Comparison of ENCODE assay signal across 13 cellular contexts in the genomic region with DNA sequence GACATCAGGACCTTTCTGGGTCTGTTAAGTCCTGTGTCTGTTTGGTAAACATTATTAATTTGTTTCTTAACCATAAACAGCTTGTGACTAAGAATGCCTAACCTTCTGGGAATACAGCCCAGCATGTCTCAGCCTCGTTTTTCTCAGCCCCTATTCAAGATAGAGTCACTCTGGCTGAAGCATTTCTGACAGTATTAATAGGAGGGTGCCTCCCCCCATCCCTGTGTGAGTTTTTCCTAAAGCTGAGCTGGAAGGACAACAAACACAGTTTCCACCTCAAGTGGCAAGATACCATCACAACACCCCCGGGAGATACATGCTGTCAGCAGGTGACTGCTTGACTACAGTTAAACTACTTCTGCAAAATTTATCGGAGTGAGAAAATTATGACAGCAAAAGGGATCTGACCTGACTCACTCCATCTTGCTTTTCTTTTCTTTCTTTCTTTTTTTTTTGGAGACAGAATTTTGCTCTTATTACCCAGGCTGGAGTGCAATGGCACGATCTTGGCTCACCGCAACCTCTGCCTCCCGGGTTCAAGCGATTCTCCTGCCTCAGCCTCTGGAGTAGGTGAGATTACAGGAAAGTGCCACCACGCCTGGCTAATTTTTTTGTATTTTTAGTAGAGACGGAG. TPM values are rescaled to one million over a fixed set of nuclear protein-coding genes. Genes with fewer than 3 reads are reported as not detected.
A peak's percentile ranks its signal among the peaks of the same experiment; 100 is the strongest.
DNase-seq lines count a peak whose midpoint lies in the region; ATAC-seq and TF ChIP-seq lines count a peak whose summit lies in the region.
"Had no signal": no experiment of that assay in that cellular context is flagged by ENCODE, and none has a peak within 500 bp of the region (broad histone marks: within the 10 kb centered on the region; RNA-seq: fewer than 3 reads in every experiment).

No MANE protein-coding gene starts in this region.

- no peak overlapping the region for H3K56ac ChIP-seq in IMR-90 (ENCODE audit: extremely low read depth, insufficient read depth, low read length)

- H3K4me1 Mint-ChIP-seq in CD4-positive, alpha-beta T cell (ENCODE audit: low read depth) = no peaks in the 10 kb centered on the region

- ATAC-seq in IMR-90 (ENCODE audit: low read depth) = peak; percentile 75
- no peak for ATAC-seq in CD4-positive, alpha-beta T cell (ENCODE audit: poor library complexity)

- no peak overlapping the region for H3K27ac ChIP-seq in IMR-90 (ENCODE audit: insufficient read depth, low read length)
- H3K27ac ChIP-seq in spleen = no peak overlapping the region
- no peak overlapping the region for H3K27ac ChIP-seq in ovary
- no peak overlapping the region for H3K27ac ChIP-seq in CD4-positive, alpha-beta T cell (ENCODE audit: low read depth, low read length)
- H3K27ac ChIP-seq: PC-9, SK-N-MC had no signal

- H3K27me3 Mint-ChIP-seq in CD4-positive, alpha-beta T cell = peaks cover 4% of the 10 kb centered on the region

- H2BK15ac ChIP-seq in IMR-90 (ENCODE audit: low read depth, low read length) = no peak overlapping the region; the same call in 1 of the 3 replicates

- no peaks in the 10 kb centered on the region for H3K79me1 ChIP-seq in IMR-90 (ENCODE audit: low read depth in 1 of 2, low read length in 2 of 2)

- peak; percentile 49 for DNase-seq in IMR-90
- peak; percentile 67 for DNase-seq in astrocyte of the hippocampus (ENCODE audit: low read depth, low spot score)
- peak; percentile 54 for DNase-seq in fibroblast of villous mesenchyme (ENCODE audit: low read depth)
- peak; percentile 9 for DNase-seq in spleen
- DNase-seq in ovary = no peak
- DNase-seq in activated naive CD4-positive, alpha-beta T cell treated with Interleukin-2 at 50 U/mL for 16 hours = no peak
- DNase-seq in CD4-positive, alpha-beta T cell = no peak
- DNase-seq: MV-4-11; NCI-H345; NCI-H69; NK-92 treated with Interleukin-12 subunit alpha and Interleukin-12 subunit beta, amount 100 ng/mL, for 24 hours; PC-9 had no signal

- no peak overlapping the region for H2AK9ac ChIP-seq in IMR-90 (replicated peaks; ENCODE audit: low read depth, low read length, poor library complexity)

- H3K9me3 Mint-ChIP-seq in CD4-positive, alpha-beta T cell = no peaks in the 10 kb centered on the region

- H3K36me3 Mint-ChIP-seq in CD4-positive, alpha-beta T cell (ENCODE audit: low read depth) = no peaks in the 10 kb centered on the region

- 83% methylated on average over 2 of the region's 9 CpGs; no CpG with 5 or more reads in 1 of the 2 experiments for WGBS in IMR-90 (ENCODE audit: extremely low coverage in 2 of 2, insufficient read length in 1 of 2), 2 experiments
- 80 to 90% (median 89%) methylated on average over 9 of the region's 9 CpGs for WGBS in spleen, 5 donors
- 62 to 67% (median 63%) methylated on average over 9 of the region's 9 CpGs for WGBS in ovary, 3 donors

- H3K27me3 ChIP-seq in IMR-90 (ENCODE audit: control insufficient read depth, insufficient read depth, low read length) = 0 out of 2 replicates have a peak, but pooled peaks cover 2% of the 10 kb centered on the region
- H3K27me3 ChIP-seq in spleen (replicated peaks in 1 of 7) = no peaks in the 10 kb centered on the region
- no peaks in the 10 kb centered on the region for H3K27me3 ChIP-seq in ovary
- H3K27me3 ChIP-seq in CD4-positive, alpha-beta T cell (ENCODE audit: control insufficient read depth, insufficient read depth, low read length) = no peaks in the 10 kb centered on the region

- H2AFZ ChIP-seq in IMR-90 (replicated peaks; ENCODE audit: low read length, poor library complexity) = no peak overlapping the region
- H2AFZ ChIP-seq: PC-9 had no signal

- no peak for TF ChIP-seq EP300 in ovary (IDR thresholded peaks at IDR 0.05)

- no peak overlapping the region for H2BK5ac ChIP-seq in IMR-90 (ENCODE audit: low read depth, low read length, poor library complexity, severe bottlenecking)

- no peak overlapping the region for H3K18ac ChIP-seq in IMR-90 (ENCODE audit: low read depth, low read length)

- no peak overlapping the region; the same call in 1 of the 2 replicates for H2BK20ac ChIP-seq in IMR-90 (ENCODE audit: low read depth, low read length)

- H3K9me3 ChIP-seq in IMR-90 (ENCODE audit: control insufficient read depth, insufficient read depth, low read length) (peaks cover 5% of the 10 kb centered on the region; the same call in 1 of the 2 replicates), spleen (peaks cover 0 to 14% (median 5%) of the 10 kb centered on the region in 8 donors), ovary (no peaks in the 10 kb centered on the region)
- no peaks in the 10 kb centered on the region for H3K9me3 ChIP-seq in CD4-positive, alpha-beta T cell (ENCODE audit: control insufficient read depth, low read length)

- TF ChIP-seq CTCF in IMR-90 (conservative IDR thresholded peaks at IDR 0.05; ENCODE audit: low read depth, low read length) (no peak), fibroblast of villous mesenchyme (IDR thresholded peaks at IDR 0.05; ENCODE audit: insufficient read depth, low read depth, low read length) (no peak), spleen (IDR thresholded peaks at IDR 0.05 in 8 of 11, conservative IDR thresholded peaks at IDR 0.05 in 3 of 11) (no peak), ovary (IDR thresholded peaks at IDR 0.05) (no peak)
- TF ChIP-seq CTCF in CD4-positive, alpha-beta T cell (IDR thresholded peaks at IDR 0.05) = no peak

- H3K14ac ChIP-seq in IMR-90 (replicated peaks; ENCODE audit: low read depth, low read length) = no peak overlapping the region

- H3K4me1 ChIP-seq in IMR-90 (ENCODE audit: control insufficient read depth, insufficient read depth, low read length) (peaks cover 5% of the 10 kb centered on the region), spleen (no peaks in the 10 kb centered on the region), ovary (ENCODE audit: insufficient read depth) (no peaks in the 10 kb centered on the region)

- H3K36me3 ChIP-seq in IMR-90 (ENCODE audit: control insufficient read depth, insufficient read depth, low read length) = no peaks in the 10 kb centered on the region
- no peaks in the 10 kb centered on the region for H3K36me3 ChIP-seq in spleen
- H3K36me3 ChIP-seq in ovary = no peaks in the 10 kb centered on the region

- no peak overlapping the region for H3K23ac ChIP-seq in IMR-90 (ENCODE audit: low read depth, low read length)

- no peak overlapping the region for H3K9ac ChIP-seq in IMR-90 (ENCODE audit: low read depth, low read length)

- no peak for TF ChIP-seq POLR2A in IMR-90 (IDR thresholded peaks at IDR 0.05; ENCODE audit: low read depth, low read length)
- TF ChIP-seq POLR2A in spleen (IDR thresholded peaks at IDR 0.05) = no peak
- no peak for TF ChIP-seq POLR2A in ovary (IDR thresholded peaks at IDR 0.05)

- no peak overlapping the region for H2BK120ac ChIP-seq in IMR-90 (ENCODE audit: low read depth, low read length)

- no peak overlapping the region for H4K8ac ChIP-seq in IMR-90 (ENCODE audit: low read depth in 2 of 2, low read length in 2 of 2)

- CTCF ChIA-PET in IMR-90 (lab: Yijun Ruan, JAX) = interaction anchor here (0.6 kb wide), 1 partner anchor 89 kb away, joined by 7 read pairs; no protein-coding TSS in a partner anchor
- CTCF ChIA-PET in CD4-positive, alpha-beta T cell (lab: Charles Lee) = no interaction called here

- H3K4ac ChIP-seq in IMR-90 (ENCODE audit: low read depth, low read length) = 0 out of 2 replicates have a peak overlapping the region, but pooled peaks have one; percentile 39

- BruUV-seq in IMR-90 (replicated peaks; lab: Mats Ljungman, UMichigan) = no TSS peak

- TF ChIP-seq RAD21 in IMR-90 (IDR thresholded peaks at IDR 0.05; ENCODE audit: low read length) = no peak

- no peak overlapping the region for H4K5ac ChIP-seq in IMR-90 (ENCODE audit: low read depth, low read length)

- dilution Hi-C loops in IMR-90 (cut with HindIII; ENCODE audit: low sequenced_read_pairs, unreplicated experiment) = no loop called here

- no peaks in the 10 kb centered on the region for H4K20me1 ChIP-seq in IMR-90 (ENCODE audit: insufficient read depth, low read length)

- in situ Hi-C loops in IMR-90 (cut with MboI; ENCODE audit: low sequenced_read_pairs) = no loop called here

- H3K9me1 ChIP-seq in IMR-90 (ENCODE audit: insufficient read depth, low read length) = no peaks in the 10 kb centered on the region

- no peak overlapping the region for H3K4me2 ChIP-seq in IMR-90 (ENCODE audit: low read depth, low read length)
- H3K4me2 ChIP-seq: PC-9 had no signal

- H3K27ac Mint-ChIP-seq in CD4-positive, alpha-beta T cell = no peak overlapping the region

- POLR2A ChIA-PET in IMR-90 (lab: Charles Lee; ENCODE audit: unreplicated experiment) = no interaction called here
- POLR2A ChIA-PET in CD4-positive, alpha-beta T cell (lab: Charles Lee) = no interaction called here

- intact Hi-C loops in IMR-90 (cut with micrococcal nuclease) (no loop called here), spleen (cut with DNase I; ENCODE audit: low total_unique reads) (no loop called here), ovary (cut with DNase I) (no loop called here)
- intact Hi-C loops in CD4-positive, alpha-beta T cell (cut with DNase I, micrococcal nuclease) = no loop called here

- no peak overlapping the region for H3K4me3 ChIP-seq in IMR-90 (ENCODE audit: insufficient read depth, low read depth, low read length)
- no peak overlapping the region for H3K4me3 ChIP-seq in fibroblast of villous mesenchyme (ENCODE audit: low read depth, low read length)
- no peak overlapping the region for H3K4me3 ChIP-seq in spleen
- H3K4me3 ChIP-seq in ovary = no peak overlapping the region
- H3K4me3 ChIP-seq: PC-9, SK-N-MC had no signal

- no peak overlapping the region for H2AK5ac ChIP-seq in IMR-90 (ENCODE audit: low read depth, low read length)

- no peak overlapping the region for H3K4me3 Mint-ChIP-seq in CD4-positive, alpha-beta T cell

- H4K91ac ChIP-seq in IMR-90 (ENCODE audit: insufficient read depth, low read depth, low read length) = no peak overlapping the region

TF ChIP-seq in IMR-90, 13 proteins besides CTCF, POLR2A, EP300 and RAD21 (continues in another document):
- TF ChIP-seq SMC3 (IDR thresholded peaks at IDR 0.05; ENCODE audit: low read depth, low read length) (no peak), FOS (IDR thresholded peaks at IDR 0.05; ENCODE audit: low read depth, low read length) (no peak), CEBPB (IDR thresholded peaks at IDR 0.05; ENCODE audit: low read depth, low read length) (no peak), MAFK (IDR thresholded peaks at IDR 0.05; ENCODE audit: low read depth, low read length) (no peak), BHLHE40 (IDR thresholded peaks at IDR 0.05; ENCODE audit: low read depth, low read length) (no peak)

RNA-seq across cellular contexts. Expression of a gene that starts 59.3 kb away (rescaled TPM):
- 41.4 and 56.1 TPM in 2 replicates for total RNA-seq in IMR-90 (2012; rRNA removed)
- polyA plus RNA-seq in IMR-90 (2012; rRNA removed) = 13.1 and 16.6 TPM in 2 replicates
- polyA plus RNA-seq in IMR-90 (2012; cell fraction: cytosol; rRNA removed) = 6.5 and 6.8 TPM in 2 replicates
- 8.8 and 30.7 TPM in 2 replicates for polyA plus RNA-seq in IMR-90 (2012; cell fraction: nucleus; rRNA removed; ENCODE audit: low replicate concordance)
- total RNA-seq in fibroblast of villous mesenchyme = 56.6 and 65.7 TPM in 2 replicates
- total RNA-seq in spleen = 10 to 100 TPM; 12.5 to 21.0 (median 14.4) TPM
- 1 to 10 TPM; 1.4 to 2.4 (median 2.1) TPM for polyA plus RNA-seq in spleen
- 10 to 100 TPM in 5 of 7 donors, 1 to 10 TPM in 2; 7.3 to 28.5 (median 12.9) TPM for total RNA-seq in ovary
- 10 to 100 TPM in 1 of 2 donors, 1 to 10 TPM in 1; 6.1 to 10.6 TPM for polyA plus RNA-seq in ovary
- total RNA-seq in CD4-positive, alpha-beta T cell = 1 to 10 TPM; 4.0 to 4.4 TPM

Comparison
In these comparisons a context has a peak if more than half of its experiments do, and no peak if none do; other contexts are left out.
1. DNase-seq: peak in IMR-90 (single experiment), astrocyte of the hippocampus (single experiment), fibroblast of villous mesenchyme (single experiment) and spleen (single experiment); none in ovary (0 of 5), activated naive CD4-positive, alpha-beta T cell treated with Interleukin-2 at 50 U/mL for 16 hours (single experiment) and CD4-positive, alpha-beta T cell (0 of 10).